Comparison of ENCODE assay signal across 8 cellular contexts in genomic region chr12:53268009-53268636, GRCh38. TPM values are rescaled to one million over a fixed set of nuclear protein-coding genes. Genes with fewer than 3 reads are reported as not detected.
DNase-seq lines count a peak whose midpoint lies in the region; ATAC-seq and TF ChIP-seq lines count a peak whose summit lies in the region.

ESPL1 (plus strand) TSS chr12:53268299; CDS start chr12:53268767, 468 bp downstream.

- ATAC-seq in HG02588 (IDR thresholded peaks at IDR 0.05; ENCODE audit: unreplicated experiment) = peak; percentile 79
- ATAC-seq in right cardiac atrium = peak; percentile 95

- WGBS in adrenal gland, 4 donors = 0 to 1% (median 0%) methylated on average over 45 to 59 of the region's 59 CpGs
- under 1% methylated on average over 59 of the region's 59 CpGs for WGBS in right cardiac atrium

- H3K27me3 ChIP-seq in adrenal gland (no peaks in the 10 kb centered on the region), right cardiac atrium (ENCODE audit: control insufficient read depth, insufficient read depth) (no peaks in the 10 kb centered on the region)

- DNase-seq in NCI-H1092 (lab: John Stamatoyannopoulos, UW) (peak; percentile 42), T-helper 1 cell (peak; percentile 61 to 88 (median 73)), adrenal gland (peak; percentile 54 to 77 (median 68)), right cardiac atrium (peak; percentile 73 to 92 (median 90)), renal cortical epithelial cell (ENCODE audit: low read depth) (peak; percentile 50), ureter (ENCODE audit: low spot score) (no peak)

- H3K27ac ChIP-seq in adrenal gland (peak within 1 kb of the TSS in 1 of 5 donors; percentile 2), right cardiac atrium (ENCODE audit: low read length) (no peak within 1 kb of the TSS)

- intact Hi-C loops in adrenal gland (cut with DNase I) (no loop called here), right cardiac atrium (cut with DNase I) (no loop called here)

- no peaks in the 10 kb centered on the region for H3K36me3 ChIP-seq in adrenal gland (replicated peaks in 1 of 2)

- H3K9me3 ChIP-seq in adrenal gland (replicated peaks in 1 of 3) (no peaks in the 10 kb centered on the region), right cardiac atrium (ENCODE audit: control insufficient read depth, low read length) (no peaks in the 10 kb centered on the region)

- TF ChIP-seq CTCF in GM12874 (IDR thresholded peaks at IDR 0.05; ENCODE audit: insufficient read depth, low read depth, low read length) (peak; percentile 63), adrenal gland (IDR thresholded peaks at IDR 0.05) (peak in 4 of 6 experiments; percentile 7 to 39 (median 26))

- H3K4me1 ChIP-seq in adrenal gland (replicated peaks in 1 of 2) = peaks cover 0 to 10% of the 10 kb centered on the region in 2 donors
- no peaks in the 10 kb centered on the region for H3K4me1 ChIP-seq in right cardiac atrium (ENCODE audit: control insufficient read depth, insufficient read depth, low read length)

- peak in 1 of 2 donors; percentile 13 for TF ChIP-seq POLR2A in adrenal gland (IDR thresholded peaks at IDR 0.05)

- H3K4me3 ChIP-seq in adrenal gland = peak within 1 kb of the TSS in 3 of 4 donors; percentile 44 to 68 (median 53)
- H3K4me3 ChIP-seq in right cardiac atrium (ENCODE audit: low read length) = peak within 1 kb of the TSS; percentile 49

RNA-seq across cellular contexts. Expression of gene ESPL1, which starts in this region (rescaled TPM):
- total RNA-seq in adrenal gland = 1 to 10 TPM in 5 of 8 donors, under 1 TPM in 3; 0.69 to 4.1 (median 1.4) TPM
- polyA plus RNA-seq in adrenal gland = under 1 TPM; 0.56 to 0.81 (median 0.79) TPM
- 1 to 10 TPM in 1 of 4 donors, under 1 TPM in 3; 0.23 to 1.2 (median 0.40) TPM for total RNA-seq in right cardiac atrium
- 0.11 TPM for polyA plus RNA-seq in right cardiac atrium
- total RNA-seq in renal cortical epithelial cell = 0.70 and 2.4 TPM in 2 replicates
- total RNA-seq in ureter = 2.3 TPM
